In the genomic region with DNA sequence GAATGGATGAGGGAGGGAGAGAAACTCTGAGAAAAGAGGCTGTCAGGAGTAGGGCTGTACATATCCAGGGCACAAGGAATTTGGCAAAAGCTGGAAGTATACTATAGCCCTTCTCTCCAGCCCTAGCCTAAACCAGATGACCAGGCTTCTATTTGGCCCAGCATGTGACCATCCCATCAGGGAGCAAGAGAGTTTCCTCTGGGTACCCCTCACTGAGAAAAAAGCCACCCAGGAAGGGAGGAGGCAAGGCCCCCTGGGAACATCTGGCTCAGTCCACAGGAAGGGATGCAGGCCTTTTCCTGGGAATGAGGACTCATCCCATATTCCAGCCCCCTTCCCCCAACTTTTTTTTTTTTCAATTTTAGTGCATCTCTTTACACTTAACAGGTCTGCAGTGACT, we compare ENCODE assay signal across 12 cellular contexts. TPM values are rescaled to one million over a fixed set of nuclear protein-coding genes. Genes with fewer than 3 reads are reported as not detected.
A peak's percentile ranks its signal among the peaks of the same experiment; 100 is the strongest.
DNase-seq lines count a peak whose midpoint lies in the region; ATAC-seq and TF ChIP-seq lines count a peak whose summit lies in the region.
"Had no signal": no experiment of that assay in that cellular context is flagged by ENCODE, and none has a peak within 500 bp of the region (broad histone marks: within the 10 kb centered on the region; RNA-seq: fewer than 3 reads in every experiment).

No MANE protein-coding gene starts in this region.

- H3K9me3 Mint-ChIP-seq in CD14-positive monocyte = no peaks in the 10 kb centered on the region
- peaks cover 3% of the 10 kb centered on the region for H3K9me3 Mint-ChIP-seq in activated T-helper 2 cell treated with anti-CD3 and anti-CD28 coated beads, Interferon-gamma antibody, Interleukin-2, Interleukin-4, amounts not matched to agents 10 μg/mL and 5 μg/mL and 100 μg/mL, durations not matched to agents 14 hours and 24 hours and 36 hours
- no peaks in the 10 kb centered on the region for H3K9me3 Mint-ChIP-seq in natural killer cell

- no peak for DNase-seq in CD14-positive monocyte (ENCODE audit: low spot score)
- DNase-seq in activated T-helper 2 cell treated with anti-CD3 and anti-CD28 coated beads, Interferon-gamma antibody, Interleukin-2, Interleukin-4, amounts not matched to agents 10 μg/mL and 5 μg/mL and 100 μg/mL, durations not matched to agents 14 hours and 24 hours and 36 hours (ENCODE audit: low spot score) = no peak
- no peak for DNase-seq in natural killer cell
- no peak for DNase-seq in epidermal melanocyte (ENCODE audit: insufficient read length, low spot score)
- no peak for DNase-seq in GM03348 (ENCODE audit: low spot score)
- DNase-seq in hippocampal formation (lab: John Stamatoyannopoulos, UW) = no peak
- DNase-seq: NCI-H187 treated with DMSO at 0.1 percent for 48 hours, NCI-H82 had no signal

- intact Hi-C loops in CD14-positive monocyte (cut with micrococcal nuclease) (loop anchor here in 1 of 2 donors (10.0 kb wide), 2 partner anchors 222 to 238 kb away; no protein-coding TSS in a partner anchor), natural killer cell (cut with micrococcal nuclease) (no loop called here)
- intact Hi-C loops in activated T-helper 2 cell treated with anti-CD3 and anti-CD28 coated beads, Interferon-gamma antibody, Interleukin-2, Interleukin-4, amounts not matched to agents 10 μg/mL and 5 μg/mL and 100 μg/mL, durations not matched to agents 14 hours and 24 hours and 36 hours (cut with micrococcal nuclease) = loop anchor here (2.0 to 10.0 kb wide), 3 partner anchors 196 to 902 kb away; no protein-coding TSS in a partner anchor

- no peaks in the 10 kb centered on the region for H3K36me3 ChIP-seq in HEK293 (ENCODE audit: control insufficient read depth in 2 of 2, insufficient read depth in 1 of 2, low read length in 2 of 2)
- H3K36me3 ChIP-seq: prostate gland had no signal

- no peaks in the 10 kb centered on the region for H3K4me1 ChIP-seq in HEK293 (ENCODE audit: control insufficient read depth, insufficient read depth, low read length)
- H3K4me1 ChIP-seq: prostate gland had no signal

- ATAC-seq in natural killer cell = no peak
- ATAC-seq: GM23338 had no signal

- TF ChIP-seq CTCF in CD14-positive monocyte (IDR thresholded peaks at IDR 0.05) (no peak), HEK293 (tag by site-specific recombination; IDR thresholded peaks at IDR 0.05) (no peak), natural killer cell (IDR thresholded peaks at IDR 0.05) (no peak)

- H3K27me3 Mint-ChIP-seq in CD14-positive monocyte (ENCODE audit: low read depth in 3 of 3) (no peaks in the 10 kb centered on the region), natural killer cell (ENCODE audit: low read depth in 2 of 2) (no peaks in the 10 kb centered on the region)
- no peaks in the 10 kb centered on the region for H3K27me3 Mint-ChIP-seq in activated T-helper 2 cell treated with anti-CD3 and anti-CD28 coated beads, Interferon-gamma antibody, Interleukin-2, Interleukin-4, amounts not matched to agents 10 μg/mL and 5 μg/mL and 100 μg/mL, durations not matched to agents 14 hours and 24 hours and 36 hours (ENCODE audit: low read depth)

- POLR2A ChIA-PET in HEK293 (lab: Yijun Ruan, JAX) = no interaction called here

- CTCF ChIA-PET in HEK293 (lab: Yijun Ruan, JAX) = interaction anchor here (1.2 to 1.3 kb wide), 2 partner anchors 12 to 221 kb away, joined by 3 read pairs; no protein-coding TSS in a partner anchor

- H3K27ac Mint-ChIP-seq in CD14-positive monocyte = peak overlapping the region; percentile 32 to 98 (median 79)
- H3K27ac Mint-ChIP-seq in activated T-helper 2 cell treated with anti-CD3 and anti-CD28 coated beads, Interferon-gamma antibody, Interleukin-2, Interleukin-4, amounts not matched to agents 10 μg/mL and 5 μg/mL and 100 μg/mL, durations not matched to agents 14 hours and 24 hours and 36 hours = peak overlapping the region; percentile 95
- peak overlapping the region; percentile 86 to 88 for H3K27ac Mint-ChIP-seq in natural killer cell
- H3K27ac Mint-ChIP-seq: GM23338 had no signal

- peaks cover 79% of the 10 kb centered on the region for H3K4me1 Mint-ChIP-seq in CD14-positive monocyte
- H3K4me1 Mint-ChIP-seq in activated T-helper 2 cell treated with anti-CD3 and anti-CD28 coated beads, Interferon-gamma antibody, Interleukin-2, Interleukin-4, amounts not matched to agents 10 μg/mL and 5 μg/mL and 100 μg/mL, durations not matched to agents 14 hours and 24 hours and 36 hours (ENCODE audit: low read depth) = peaks cover 78% of the 10 kb centered on the region
- peaks cover 88 to 91% of the 10 kb centered on the region in 2 donors for H3K4me1 Mint-ChIP-seq in natural killer cell

- H3K4me3 Mint-ChIP-seq in CD14-positive monocyte (no peak overlapping the region), natural killer cell (no peak overlapping the region)
- H3K4me3 Mint-ChIP-seq in activated T-helper 2 cell treated with anti-CD3 and anti-CD28 coated beads, Interferon-gamma antibody, Interleukin-2, Interleukin-4, amounts not matched to agents 10 μg/mL and 5 μg/mL and 100 μg/mL, durations not matched to agents 14 hours and 24 hours and 36 hours (ENCODE audit: low read depth) = no peak overlapping the region
- H3K4me3 Mint-ChIP-seq: GM23338 had no signal

- no peak overlapping the region for H3K27ac ChIP-seq in HEK293 (ENCODE audit: extremely low read depth, low read depth, low read length)
- H3K27ac ChIP-seq: prostate gland, SJSA1 had no signal

- no peaks in the 10 kb centered on the region for H3K9me3 ChIP-seq in HEK293 (ENCODE audit: control insufficient read depth, insufficient read depth, low read depth, low read length)
- H3K9me3 ChIP-seq: prostate gland, SJSA1 had no signal

- no peak overlapping the region for H3K4me3 ChIP-seq in HEK293 (ENCODE audit: low read depth, low read length)
- H3K4me3 ChIP-seq: GM23338, prostate gland, SJSA1 had no signal

- H3K36me3 Mint-ChIP-seq in CD14-positive monocyte (peaks cover 72 to 95% of the 10 kb centered on the region in 2 donors), natural killer cell (no peaks in the 10 kb centered on the region)
- peaks cover 87% of the 10 kb centered on the region for H3K36me3 Mint-ChIP-seq in activated T-helper 2 cell treated with anti-CD3 and anti-CD28 coated beads, Interferon-gamma antibody, Interleukin-2, Interleukin-4, amounts not matched to agents 10 μg/mL and 5 μg/mL and 100 μg/mL, durations not matched to agents 14 hours and 24 hours and 36 hours (ENCODE audit: low read depth)

TF ChIP-seq in HEK293, 187 proteins besides CTCF, POLR2A, EP300 and RAD21:
- TF ChIP-seq GLIS1 (tag by site-specific recombination; IDR thresholded peaks at IDR 0.05) (peak; percentile 74), ZIC2 (tag by site-specific recombination; IDR thresholded peaks at IDR 0.05) (peak; percentile 74), ZNF121 (tag by site-specific recombination; IDR thresholded peaks at IDR 0.05) (no peak)
TF ChIP-seq in HEK293: peak in this region for 2.

RNA-seq across cellular contexts. Expression of gene CD44, which starts 8.3 kb away (rescaled TPM):
- polyA plus RNA-seq in CD14-positive monocyte = 100 to 1,000 TPM; 415 to 531 TPM
- total RNA-seq in activated T-helper 2 cell treated with anti-CD3 and anti-CD28 coated beads, Interferon-gamma antibody, Interleukin-2, Interleukin-4, amounts not matched to agents 10 μg/mL and 5 μg/mL and 100 μg/mL, durations not matched to agents 14 hours and 24 hours and 36 hours = 232 and 249 TPM in 2 replicates
- total RNA-seq in natural killer cell = 100 to 1,000 TPM; 354 to 638 (median 490) TPM
